Comparison of ENCODE assay signal across 6 cellular contexts in genomic region chr3:17562845-17563244, GRCh38.
"Had no signal": no experiment of that assay in that cellular context is flagged by ENCODE, and none has a peak within 500 bp of the region (broad histone marks: within the 10 kb centered on the region; RNA-seq: fewer than 3 reads in every experiment).

No MANE protein-coding gene starts in this region.

- H3K4me3 ChIP-seq: GM12878 had no signal

- FAIRE-seq: GM12878, GM12892, GM18507, GM19239 had no signal

- DNase-seq: GDM1, GF-D8 had no signal

- ATAC-seq: GM12878 had no signal
